Comparison of ENCODE assay signal across 1 cellular context in the genomic region with DNA sequence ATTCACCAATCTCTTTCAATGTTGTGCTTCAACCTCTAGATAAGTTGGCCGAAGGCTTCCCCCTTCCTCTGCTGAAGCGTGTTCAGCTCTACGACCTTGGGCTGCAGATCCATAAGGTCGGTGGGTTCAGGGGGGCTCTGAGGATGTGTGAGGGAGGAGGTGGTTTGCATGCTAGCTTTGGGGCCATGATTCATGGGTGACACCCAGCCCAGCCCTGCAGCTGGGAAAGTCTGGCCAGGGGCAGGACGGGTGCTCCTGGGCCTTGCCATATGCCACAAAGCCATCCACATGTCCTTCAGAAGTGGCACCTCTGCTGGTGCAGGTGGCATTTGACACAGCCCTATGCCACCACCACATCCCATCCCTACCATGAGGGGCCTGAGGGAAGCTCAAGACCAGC.
TF ChIP-seq lines count a peak whose summit lies in the region.

No MANE protein-coding gene starts in this region.

TF ChIP-seq in HepG2, 621 proteins besides CTCF, POLR2A, EP300 and RAD21 (continued from another document):
- TF ChIP-seq, protein P1, sequence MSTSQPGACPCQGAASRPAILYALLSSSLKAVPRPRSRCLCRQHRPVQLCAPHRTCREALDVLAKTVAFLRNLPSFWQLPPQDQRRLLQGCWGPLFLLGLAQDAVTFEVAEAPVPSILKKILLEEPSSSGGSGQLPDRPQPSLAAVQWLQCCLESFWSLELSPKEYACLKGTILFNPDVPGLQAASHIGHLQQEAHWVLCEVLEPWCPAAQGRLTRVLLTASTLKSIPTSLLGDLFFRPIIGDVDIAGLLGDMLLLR (CRISPR knock-in tag; IDR thresholded peaks at IDR 0.05) = no peak
- TF ChIP-seq, protein P2, sequence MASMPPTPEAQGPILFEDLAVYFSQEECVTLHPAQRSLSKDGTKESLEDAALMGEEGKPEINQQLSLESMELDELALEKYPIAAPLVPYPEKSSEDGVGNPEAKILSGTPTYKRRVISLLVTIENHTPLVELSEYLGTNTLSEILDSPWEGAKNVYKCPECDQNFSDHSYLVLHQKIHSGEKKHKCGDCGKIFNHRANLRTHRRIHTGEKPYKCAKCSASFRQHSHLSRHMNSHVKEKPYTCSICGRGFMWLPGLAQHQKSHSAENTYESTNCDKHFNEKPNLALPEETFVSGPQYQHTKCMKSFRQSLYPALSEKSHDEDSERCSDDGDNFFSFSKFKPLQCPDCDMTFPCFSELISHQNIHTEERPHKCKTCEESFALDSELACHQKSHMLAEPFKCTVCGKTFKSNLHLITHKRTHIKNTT (CRISPR knock-in tag; IDR thresholded peaks at IDR 0.05) = no peak
- TF ChIP-seq ZNF160 (CRISPR knock-in tag; IDR thresholded peaks at IDR 0.05) = no peak
- TF ChIP-seq WIZ (CRISPR knock-in tag; IDR thresholded peaks at IDR 0.05) = no peak
- TF ChIP-seq FOXA1 (IDR thresholded peaks at IDR 0.05) = no peak
- no peak for TF ChIP-seq FOXA1 (CRISPR knock-in tag; IDR thresholded peaks at IDR 0.05)
- TF ChIP-seq TCF7L2 (IDR thresholded peaks at IDR 0.05; ENCODE audit: low read depth, low read length) = no peak
- no peak for TF ChIP-seq HMG20A (CRISPR knock-in tag; IDR thresholded peaks at IDR 0.05; ENCODE audit: borderline replicate concordance)
